ENCODE assay signal across 1 cellular context in the genomic region with DNA sequence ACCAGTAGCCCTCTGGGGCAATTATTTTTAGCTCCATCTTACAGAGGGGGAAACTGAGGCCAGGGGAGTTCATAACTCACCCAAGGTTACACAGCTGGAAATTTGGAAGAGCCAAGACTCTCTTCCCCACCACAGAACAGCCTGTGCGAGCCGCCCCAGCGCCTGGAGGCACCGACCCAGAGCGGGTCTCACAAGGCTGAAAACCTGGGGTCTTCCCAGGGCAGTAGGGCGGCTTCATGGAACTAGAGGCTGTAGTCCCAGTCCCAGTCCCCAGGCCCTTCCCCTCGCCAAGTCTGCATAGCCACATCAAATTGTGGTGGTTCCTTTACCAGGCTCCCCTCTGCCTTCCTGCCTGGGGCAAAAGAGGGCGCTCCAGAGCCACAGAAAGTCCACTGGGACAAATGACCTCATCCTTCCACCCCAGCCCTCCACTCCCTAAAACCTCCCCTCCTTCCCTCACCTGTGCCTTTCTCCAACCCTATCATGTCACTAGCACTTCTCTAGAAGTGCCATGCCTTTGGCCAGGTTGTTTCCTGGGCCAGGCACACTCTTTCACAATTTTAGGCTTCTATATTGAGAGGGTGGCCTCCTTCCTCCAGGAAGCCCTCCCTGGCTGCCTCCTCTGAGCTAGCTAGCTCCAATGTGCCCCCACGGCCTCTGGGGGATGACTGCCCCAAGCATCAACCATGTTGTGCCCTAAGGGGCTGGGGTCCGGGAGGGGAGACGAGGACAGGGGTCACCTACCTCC.
A peak's percentile ranks its signal among the peaks of the same experiment; 100 is the strongest.
TF ChIP-seq lines count a peak whose summit lies in the region.

No MANE protein-coding gene starts in this region.

TF ChIP-seq in H1, 55 proteins besides CTCF, POLR2A, EP300 and RAD21:
- TF ChIP-seq YY1 (IDR thresholded peaks at IDR 0.05; ENCODE audit: low read depth, low read length) (peak; percentile 9; the same call in 1 of the 2 replicates), TBP (IDR thresholded peaks at IDR 0.05; ENCODE audit: low read depth, low read length) (0 out of 2 replicates have a peak, but pooled peaks have one; percentile 20), KDM4A (IDR thresholded peaks at IDR 0.05; ENCODE audit: low read depth, low read length, severe bottlenecking) (no peak), JUN (IDR thresholded peaks at IDR 0.05; ENCODE audit: low read depth, low read length) (peak; percentile 93), JUND (IDR thresholded peaks at IDR 0.05; ENCODE audit: low read length) (peak; percentile 98), ZNF274 (IDR thresholded peaks at IDR 0.05; ENCODE audit: borderline replicate concordance, extremely low read depth, low read length) (no peak), POU5F1 (IDR thresholded peaks at IDR 0.05; ENCODE audit: low read depth, low read length) (no peak), SUZ12 (IDR thresholded peaks at IDR 0.05; ENCODE audit: low read length) (no peak), FOSL1 (IDR thresholded peaks at IDR 0.05; ENCODE audit: insufficient read depth, low read depth, low read length) (no peak), TCF12 (IDR thresholded peaks at IDR 0.05; ENCODE audit: low read depth, low read length) (no peak), CREB1 (IDR thresholded peaks at IDR 0.05) (peak; percentile 26; the same call in 1 of the 2 replicates), SIRT6 (IDR thresholded peaks at IDR 0.05; ENCODE audit: low read length) (no peak), CTBP2 (IDR thresholded peaks at IDR 0.05; ENCODE audit: borderline replicate concordance, insufficient read depth, insufficient read length, low read length) (no peak), EZH2 (IDR thresholded peaks at IDR 0.05; ENCODE audit: low read depth, low read length, severe bottlenecking) (no peak), SIN3A (conservative IDR thresholded peaks at IDR 0.05 in 1 of 2, IDR thresholded peaks at IDR 0.05 in 1 of 2; ENCODE audit: low read depth in 1 of 2, low read length in 2 of 2) (peak in 1 of 2 experiments; percentile 50; a peak in 1 of 4 replicates), ASH2L (IDR thresholded peaks at IDR 0.05; ENCODE audit: low read length) (no peak), RXRA (IDR thresholded peaks at IDR 0.05; ENCODE audit: insufficient read depth, low read depth, low read length) (no peak)
- TF ChIP-seq, protein P1, sequence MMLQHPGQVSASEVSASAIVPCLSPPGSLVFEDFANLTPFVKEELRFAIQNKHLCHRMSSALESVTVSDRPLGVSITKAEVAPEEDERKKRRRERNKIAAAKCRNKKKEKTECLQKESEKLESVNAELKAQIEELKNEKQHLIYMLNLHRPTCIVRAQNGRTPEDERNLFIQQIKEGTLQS (IDR thresholded peaks at IDR 0.05; ENCODE audit: insufficient read depth, low read depth, low read length), result peak; percentile 48; the same call in 1 of the 2 replicates
- TF ChIP-seq, protein P2, sequence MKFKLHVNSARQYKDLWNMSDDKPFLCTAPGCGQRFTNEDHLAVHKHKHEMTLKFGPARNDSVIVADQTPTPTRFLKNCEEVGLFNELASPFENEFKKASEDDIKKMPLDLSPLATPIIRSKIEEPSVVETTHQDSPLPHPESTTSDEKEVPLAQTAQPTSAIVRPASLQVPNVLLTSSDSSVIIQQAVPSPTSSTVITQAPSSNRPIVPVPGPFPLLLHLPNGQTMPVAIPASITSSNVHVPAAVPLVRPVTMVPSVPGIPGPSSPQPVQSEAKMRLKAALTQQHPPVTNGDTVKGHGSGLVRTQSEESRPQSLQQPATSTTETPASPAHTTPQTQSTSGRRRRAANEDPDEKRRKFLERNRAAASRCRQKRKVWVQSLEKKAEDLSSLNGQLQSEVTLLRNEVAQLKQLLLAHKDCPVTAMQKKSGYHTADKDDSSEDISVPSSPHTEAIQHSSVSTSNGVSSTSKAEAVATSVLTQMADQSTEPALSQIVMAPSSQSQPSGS (IDR thresholded peaks at IDR 0.05; ENCODE audit: low read length), result peak; percentile 99
- TF ChIP-seq, protein P3, sequence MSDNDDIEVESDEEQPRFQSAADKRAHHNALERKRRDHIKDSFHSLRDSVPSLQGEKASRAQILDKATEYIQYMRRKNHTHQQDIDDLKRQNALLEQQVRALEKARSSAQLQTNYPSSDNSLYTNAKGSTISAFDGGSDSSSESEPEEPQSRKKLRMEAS (IDR thresholded peaks at IDR 0.05), result no peak
